ENCODE assay signal across 29 cellular contexts in the genomic region with DNA sequence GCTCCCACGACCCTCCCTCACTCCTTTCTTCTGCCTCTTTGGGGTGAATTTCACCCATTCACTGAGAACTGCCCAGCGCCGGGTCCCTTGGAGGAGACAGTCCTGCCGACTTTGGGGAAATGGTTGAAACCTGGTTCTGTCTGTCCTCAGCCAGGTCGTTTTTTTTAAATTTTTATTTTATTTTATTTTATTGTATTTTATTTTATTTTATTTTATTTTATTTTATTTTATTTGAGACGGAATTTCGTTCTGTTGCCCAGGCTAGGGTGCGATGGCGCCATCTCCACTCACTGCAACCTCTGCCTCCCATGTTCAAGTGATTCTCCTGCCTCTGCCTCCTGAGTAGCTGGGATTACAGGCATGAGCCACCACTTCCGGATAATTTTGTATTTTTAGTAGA.
DNase-seq lines count a peak whose midpoint lies in the region; ATAC-seq and TF ChIP-seq lines count a peak whose summit lies in the region.
"Had no signal": no experiment of that assay in that cellular context is flagged by ENCODE, and none has a peak within 500 bp of the region (broad histone marks: within the 10 kb centered on the region; RNA-seq: fewer than 3 reads in every experiment).

No MANE protein-coding gene starts in this region.

- H3K36me3 Mint-ChIP-seq in T-helper 17 cell (ENCODE audit: low read depth) (peaks cover 5% of the 10 kb centered on the region), WTC11 (peaks cover 40% of the 10 kb centered on the region)

- peak overlapping the region; percentile 19 for H3K27ac Mint-ChIP-seq in T-helper 17 cell
- H3K27ac Mint-ChIP-seq in WTC11: no peak overlapping the region
- H3K27ac Mint-ChIP-seq: B cell; CD14-positive monocyte; CD4-positive, alpha-beta memory T cell; CD4-positive, alpha-beta T cell; CD8-positive, alpha-beta memory T cell; CD8-positive, alpha-beta T cell had no signal

- intact Hi-C loops in left cardiac atrium (cut with DNase I): loop anchor here in 1 of 2 donors (10.0 kb wide), 1 partner anchor 54 kb away; no protein-coding TSS in a partner anchor

- H3K27me3 Mint-ChIP-seq in T-helper 17 cell: no peaks in the 10 kb centered on the region
- H3K27me3 Mint-ChIP-seq in WTC11 (ENCODE audit: low read depth): no peaks in the 10 kb centered on the region
- H3K27me3 Mint-ChIP-seq: B cell; CD4-positive, alpha-beta memory T cell; CD4-positive, alpha-beta T cell; CD4-positive, CD25-positive, alpha-beta regulatory T cell; CD8-positive, alpha-beta memory T cell had no signal

- H3K4me1 Mint-ChIP-seq in T-helper 17 cell: no peaks in the 10 kb centered on the region
- no peaks in the 10 kb centered on the region for H3K4me1 Mint-ChIP-seq in WTC11
- H3K4me1 Mint-ChIP-seq: B cell; CD14-positive monocyte; CD4-positive, alpha-beta memory T cell; CD4-positive, CD25-positive, alpha-beta regulatory T cell; CD8-positive, alpha-beta memory T cell had no signal

- no peak for DNase-seq in T-helper 17 cell
- no peak for DNase-seq in WTC11 (ENCODE audit: low spot score)
- DNase-seq in cerebellar cortex (ENCODE audit: low spot score): no peak
- no peak for DNase-seq in left cardiac atrium
- DNase-seq: 8988T; ACHN; AML-193; BE2C; C1 segment of cervical spinal cord; Caco-2; Calu3; CD4-positive, alpha-beta memory T cell; CD4-positive, alpha-beta T cell; CD4-positive, CD25-positive, alpha-beta regulatory T cell; CD8-positive, alpha-beta memory T cell; CD8-positive, alpha-beta T cell; COR-L47; DMS 273 treated with DMSO at 0.1 percent for 48 hours; DMS153; DMS53; DMS79; DMS79 treated with DMSO at 0.1 percent for 48 hours; DND-41; EL had no signal

- H3K9me3 Mint-ChIP-seq in WTC11: no peaks in the 10 kb centered on the region
- H3K9me3 Mint-ChIP-seq: CD14-positive monocyte; CD4-positive, alpha-beta memory T cell; CD4-positive, alpha-beta T cell; CD8-positive, alpha-beta memory T cell; CD8-positive, alpha-beta T cell had no signal

- ATAC-seq in T-helper 17 cell (no peak), WTC11 (no peak), left cardiac atrium (no peak)
- ATAC-seq: A549; CD8-positive, alpha-beta T cell had no signal

- no peak for TF ChIP-seq CTCF in WTC11 (IDR thresholded peaks at IDR 0.05)

- H3K9me3 ChIP-seq in T-helper 17 cell (ENCODE audit: control insufficient read depth, low read length, poor library complexity, severe bottlenecking): no peaks in the 10 kb centered on the region
- H3K9me3 ChIP-seq: A549; BE2C; BLaER1; BLaER1 treated with 17β-estradiol and CSF1 and Interleukin-3, amounts not matched to agents 10 nM and 100 nM; Caco-2 had no signal

- H3K4me3 Mint-ChIP-seq in T-helper 17 cell (no peak overlapping the region), WTC11 (no peak overlapping the region)
- H3K4me3 Mint-ChIP-seq: B cell; CD14-positive monocyte; CD4-positive, alpha-beta memory T cell; CD4-positive, alpha-beta T cell; CD4-positive, CD25-positive, alpha-beta regulatory T cell; CD8-positive, alpha-beta memory T cell; CD8-positive, alpha-beta T cell had no signal

- CTCF ChIA-PET in WTC11 (lab: Charles Lee): no interaction called here

- POLR2A ChIA-PET in WTC11 (lab: Charles Lee): interaction anchor here (1.0 kb wide), 1 partner anchor 19 kb away, joined by 3 read pairs; no protein-coding TSS in a partner anchor

TF ChIP-seq in WTC11, 78 proteins besides CTCF, POLR2A, EP300 and RAD21:
- TF ChIP-seq FOXK1 (CRISPR knock-in tag; IDR thresholded peaks at IDR 0.05) (no peak), HMGA2 (CRISPR knock-in tag; IDR thresholded peaks at IDR 0.05) (peak; percentile 92)
- TF ChIP-seq, protein P1, sequence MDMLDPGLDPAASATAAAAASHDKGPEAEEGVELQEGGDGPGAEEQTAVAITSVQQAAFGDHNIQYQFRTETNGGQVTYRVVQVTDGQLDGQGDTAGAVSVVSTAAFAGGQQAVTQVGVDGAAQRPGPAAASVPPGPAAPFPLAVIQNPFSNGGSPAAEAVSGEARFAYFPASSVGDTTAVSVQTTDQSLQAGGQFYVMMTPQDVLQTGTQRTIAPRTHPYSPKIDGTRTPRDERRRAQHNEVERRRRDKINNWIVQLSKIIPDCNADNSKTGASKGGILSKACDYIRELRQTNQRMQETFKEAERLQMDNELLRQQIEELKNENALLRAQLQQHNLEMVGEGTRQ (CRISPR knock-in tag; IDR thresholded peaks at IDR 0.05): no peak
- TF ChIP-seq, protein P2, sequence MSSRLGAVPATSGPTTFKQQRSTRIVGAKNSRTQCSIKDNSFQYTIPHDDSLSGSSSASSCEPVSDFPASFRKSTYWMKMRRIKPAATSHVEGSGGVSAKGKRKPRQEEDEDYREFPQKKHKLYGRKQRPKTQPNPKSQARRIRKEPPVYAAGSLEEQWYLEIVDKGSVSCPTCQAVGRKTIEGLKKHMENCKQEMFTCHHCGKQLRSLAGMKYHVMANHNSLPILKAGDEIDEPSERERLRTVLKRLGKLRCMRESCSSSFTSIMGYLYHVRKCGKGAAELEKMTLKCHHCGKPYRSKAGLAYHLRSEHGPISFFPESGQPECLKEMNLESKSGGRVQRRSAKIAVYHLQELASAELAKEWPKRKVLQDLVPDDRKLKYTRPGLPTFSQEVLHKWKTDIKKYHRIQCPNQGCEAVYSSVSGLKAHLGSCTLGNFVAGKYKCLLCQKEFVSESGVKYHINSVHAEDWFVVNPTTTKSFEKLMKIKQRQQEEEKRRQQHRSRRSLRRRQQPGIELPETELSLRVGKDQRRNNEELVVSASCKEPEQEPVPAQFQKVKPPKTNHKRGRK (CRISPR knock-in tag; IDR thresholded peaks at IDR 0.05; ENCODE audit: borderline replicate concordance): no peak
TF ChIP-seq in WTC11: peak in this region for 1.
